ENCODE assay signal across 2 cellular contexts in the genomic region with DNA sequence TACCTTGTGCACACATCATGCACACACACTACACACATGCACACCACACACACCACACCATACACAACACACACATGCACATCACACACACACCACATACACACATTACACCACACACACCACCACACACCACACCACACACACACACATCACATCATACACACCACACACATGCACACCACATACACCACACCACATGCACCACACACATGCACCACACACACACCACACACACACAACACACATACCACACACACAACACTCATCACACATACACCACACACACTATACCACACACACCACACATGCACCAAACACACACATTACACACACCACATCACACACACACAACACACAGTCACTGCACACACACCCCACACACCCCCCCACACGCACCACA.
TF ChIP-seq lines count a peak whose summit lies in the region.

No MANE protein-coding gene starts in this region.

TF ChIP-seq in GM12878, 131 proteins besides CTCF, POLR2A, EP300 and RAD21:
- TF ChIP-seq NR2C2 (IDR thresholded peaks at IDR 0.05; ENCODE audit: borderline replicate concordance, control insufficient read depth, insufficient read length, low read depth) (peak; percentile 54), NR2C1 (IDR thresholded peaks at IDR 0.05) (no peak), ZNF384 (IDR thresholded peaks at IDR 0.05; ENCODE audit: borderline replicate concordance, low read depth, low read length) (no peak)
TF ChIP-seq in GM12878: peak in this region for 1.

TF ChIP-seq in liver, 16 proteins besides CTCF, POLR2A, EP300 and RAD21:
- TF ChIP-seq YY1 (IDR thresholded peaks at IDR 0.05), result no peak
- no peak for TF ChIP-seq SP1 (IDR thresholded peaks at IDR 0.05)
- no peak for TF ChIP-seq NR2F2 (IDR thresholded peaks at IDR 0.05)
- TF ChIP-seq HNF4G (IDR thresholded peaks at IDR 0.05), result no peak
- no peak for TF ChIP-seq TAF1 (conservative IDR thresholded peaks at IDR 0.05)
- TF ChIP-seq RXRA (IDR thresholded peaks at IDR 0.05), result no peak
- no peak for TF ChIP-seq JUND (IDR thresholded peaks at IDR 0.05)
- no peak for TF ChIP-seq GABPA (IDR thresholded peaks at IDR 0.05 in 1 of 2, conservative IDR thresholded peaks at IDR 0.05 in 1 of 2)
- TF ChIP-seq, protein P1, sequence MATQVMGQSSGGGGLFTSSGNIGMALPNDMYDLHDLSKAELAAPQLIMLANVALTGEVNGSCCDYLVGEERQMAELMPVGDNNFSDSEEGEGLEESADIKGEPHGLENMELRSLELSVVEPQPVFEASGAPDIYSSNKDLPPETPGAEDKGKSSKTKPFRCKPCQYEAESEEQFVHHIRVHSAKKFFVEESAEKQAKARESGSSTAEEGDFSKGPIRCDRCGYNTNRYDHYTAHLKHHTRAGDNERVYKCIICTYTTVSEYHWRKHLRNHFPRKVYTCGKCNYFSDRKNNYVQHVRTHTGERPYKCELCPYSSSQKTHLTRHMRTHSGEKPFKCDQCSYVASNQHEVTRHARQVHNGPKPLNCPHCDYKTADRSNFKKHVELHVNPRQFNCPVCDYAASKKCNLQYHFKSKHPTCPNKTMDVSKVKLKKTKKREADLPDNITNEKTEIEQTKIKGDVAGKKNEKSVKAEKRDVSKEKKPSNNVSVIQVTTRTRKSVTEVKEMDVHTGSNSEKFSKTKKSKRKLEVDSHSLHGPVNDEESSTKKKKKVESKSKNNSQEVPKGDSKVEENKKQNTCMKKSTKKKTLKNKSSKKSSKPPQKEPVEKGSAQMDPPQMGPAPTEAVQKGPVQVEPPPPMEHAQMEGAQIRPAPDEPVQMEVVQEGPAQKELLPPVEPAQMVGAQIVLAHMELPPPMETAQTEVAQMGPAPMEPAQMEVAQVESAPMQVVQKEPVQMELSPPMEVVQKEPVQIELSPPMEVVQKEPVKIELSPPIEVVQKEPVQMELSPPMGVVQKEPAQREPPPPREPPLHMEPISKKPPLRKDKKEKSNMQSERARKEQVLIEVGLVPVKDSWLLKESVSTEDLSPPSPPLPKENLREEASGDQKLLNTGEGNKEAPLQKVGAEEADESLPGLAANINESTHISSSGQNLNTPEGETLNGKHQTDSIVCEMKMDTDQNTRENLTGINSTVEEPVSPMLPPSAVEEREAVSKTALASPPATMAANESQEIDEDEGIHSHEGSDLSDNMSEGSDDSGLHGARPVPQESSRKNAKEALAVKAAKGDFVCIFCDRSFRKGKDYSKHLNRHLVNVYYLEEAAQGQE (IDR thresholded peaks at IDR 0.05), result no peak
- TF ChIP-seq FOXA1 (IDR thresholded peaks at IDR 0.05), result no peak
- no peak for TF ChIP-seq ATF3 (IDR thresholded peaks at IDR 0.05)
- no peak for TF ChIP-seq MAX (IDR thresholded peaks at IDR 0.05)
- TF ChIP-seq ZBTB33 (IDR thresholded peaks at IDR 0.05), result no peak
- no peak for TF ChIP-seq FOXA2 (IDR thresholded peaks at IDR 0.05)
- no peak for TF ChIP-seq EGR1 (IDR thresholded peaks at IDR 0.05; ENCODE audit: low read depth in 2 of 2)
- no peak for TF ChIP-seq HNF4A (conservative IDR thresholded peaks at IDR 0.05)
